ENCODE assay signal across 13 cellular contexts in the genomic region with DNA sequence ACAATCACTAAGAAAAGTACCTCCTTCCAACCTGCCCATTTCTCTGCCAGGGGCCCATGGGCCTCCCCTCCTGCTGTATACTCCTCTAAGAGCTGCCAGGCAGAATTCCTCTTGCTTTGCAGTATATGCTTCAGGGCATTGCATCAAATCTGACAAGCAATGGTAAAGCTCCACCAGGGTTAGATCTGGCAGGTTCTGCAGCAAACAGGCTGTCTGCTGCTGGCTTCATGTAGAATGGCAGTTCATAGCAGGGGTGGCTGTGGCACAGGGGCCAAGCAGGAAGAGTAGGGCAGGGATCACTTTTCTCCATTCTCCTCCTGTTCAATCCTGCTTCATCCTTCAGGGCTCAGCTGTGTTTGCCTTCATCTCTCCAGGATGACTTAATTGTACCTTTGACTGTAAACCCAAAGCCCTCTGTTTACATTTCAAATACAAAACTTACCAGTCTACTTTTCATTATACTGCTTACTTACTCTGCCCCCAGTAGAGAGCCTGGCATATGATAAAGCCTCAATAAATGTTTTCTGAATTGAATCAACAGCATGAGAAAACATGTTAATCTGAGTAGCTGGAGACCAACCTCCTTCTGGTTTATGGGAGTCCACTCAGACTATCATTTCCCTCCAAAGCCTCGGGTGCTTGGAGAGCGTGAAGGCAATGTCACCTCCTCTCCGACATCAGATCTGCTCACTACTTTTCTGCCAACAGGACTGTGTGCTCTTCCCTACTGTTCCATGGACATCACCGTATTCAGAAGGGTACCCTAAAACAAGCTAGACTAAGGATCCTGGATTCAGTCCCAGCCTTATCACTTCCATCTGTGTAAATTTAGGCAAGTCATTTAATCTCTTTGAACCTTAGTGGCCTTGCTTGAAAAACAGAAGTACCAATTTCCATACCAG.
DNase-seq lines count a peak whose midpoint lies in the region; ATAC-seq and TF ChIP-seq lines count a peak whose summit lies in the region.
"Had no signal": no experiment of that assay in that cellular context is flagged by ENCODE, and none has a peak within 500 bp of the region (broad histone marks: within the 10 kb centered on the region; RNA-seq: fewer than 3 reads in every experiment).

No MANE protein-coding gene starts in this region.

- H3K4me1 ChIP-seq in gastrocnemius medialis, result peaks cover 39 to 46% of the 10 kb centered on the region in 2 donors

- H3K27me3 ChIP-seq in MG63 (no peaks in the 10 kb centered on the region), gastrocnemius medialis (no peaks in the 10 kb centered on the region)

- H3K27ac ChIP-seq in gastrocnemius medialis, result peak overlapping the region; percentile 59 to 66 (median 62)

- H3K27ac Mint-ChIP-seq in activated CD4-positive, alpha-beta T cell treated with anti-CD3 and anti-CD28 coated beads, Interleukin-2, amount 10 ng/mL, durations not matched to agents 24 days and 14 days, result no peak overlapping the region
- H3K27ac Mint-ChIP-seq: activated T-helper 1 cell treated with anti-CD3 and anti-CD28 coated beads, Interleukin-12 subunit alpha, Interleukin-12 subunit beta, Interleukin-2, Interleukin-4 antibody, amounts not matched to agents 30 ng/mL and 10 ng/mL and 1 ng/mL, durations not matched to agents 14 hours and 24 hours and 36 hours; natural killer cell treated with Interleukin-12 subunit alpha and Interleukin-12 subunit beta and Interleukin-15 and Interleukin-18, amount 100 ng/mL, for 72 hours; T-helper 17 cell had no signal

- H3K4me3 Mint-ChIP-seq in activated CD4-positive, alpha-beta T cell treated with anti-CD3 and anti-CD28 coated beads, Interleukin-2, amount 10 ng/mL, durations not matched to agents 24 days and 14 days, result no peak overlapping the region
- H3K4me3 Mint-ChIP-seq: activated T-helper 1 cell treated with anti-CD3 and anti-CD28 coated beads, Interleukin-12 subunit alpha, Interleukin-12 subunit beta, Interleukin-2, Interleukin-4 antibody, amounts not matched to agents 30 ng/mL and 10 ng/mL and 1 ng/mL, durations not matched to agents 14 hours and 24 hours and 36 hours; CD4-positive, CD25-positive, alpha-beta regulatory T cell; natural killer cell treated with Interleukin-12 subunit alpha and Interleukin-12 subunit beta and Interleukin-15 and Interleukin-18, amount 100 ng/mL, for 72 hours; T-helper 17 cell had no signal

- no peaks in the 10 kb centered on the region for H3K36me3 Mint-ChIP-seq in activated CD4-positive, alpha-beta T cell treated with anti-CD3 and anti-CD28 coated beads, Interleukin-2, amount 10 ng/mL, durations not matched to agents 24 days and 14 days (ENCODE audit: low read depth)
- H3K36me3 Mint-ChIP-seq: natural killer cell treated with Interleukin-12 subunit alpha and Interleukin-12 subunit beta and Interleukin-15 and Interleukin-18, amount 100 ng/mL, for 72 hours had no signal

- intact Hi-C loops in gastrocnemius medialis (cut with DNase I; ENCODE audit: low total_unique reads) (no loop called here), lower leg skin (cut with DNase I; ENCODE audit: low total_unique reads) (no loop called here)
- intact Hi-C loops in activated CD4-positive, alpha-beta T cell treated with anti-CD3 and anti-CD28 coated beads, Interleukin-2, amount 10 ng/mL, durations not matched to agents 24 days and 14 days (cut with micrococcal nuclease), result no loop called here

- H3K36me3 ChIP-seq in MG63 (no peaks in the 10 kb centered on the region), gastrocnemius medialis (no peaks in the 10 kb centered on the region)

- peak; percentile 54 to 55 for ATAC-seq in gastrocnemius medialis
- ATAC-seq: natural killer cell treated with Interleukin-12 subunit alpha and Interleukin-12 subunit beta and Interleukin-15 and Interleukin-18, amount 100 ng/mL, for 72 hours; T-helper 17 cell had no signal

- no peak for TF ChIP-seq POLR2A in gastrocnemius medialis (IDR thresholded peaks at IDR 0.05)
- TF ChIP-seq POLR2A in lower leg skin (IDR thresholded peaks at IDR 0.05), result no peak

- WGBS in lower leg skin, 2 donors, result 38 to 52% methylated on average over 4 of the region's 4 CpGs

- H3K27me3 Mint-ChIP-seq in activated CD4-positive, alpha-beta T cell treated with anti-CD3 and anti-CD28 coated beads, Interleukin-2, amount 10 ng/mL, durations not matched to agents 24 days and 14 days, result no peaks in the 10 kb centered on the region
- H3K27me3 Mint-ChIP-seq: CD4-positive, CD25-positive, alpha-beta regulatory T cell; natural killer cell treated with Interleukin-12 subunit alpha and Interleukin-12 subunit beta and Interleukin-15 and Interleukin-18, amount 100 ng/mL, for 72 hours; T-helper 17 cell had no signal

- in situ Hi-C loops in gastrocnemius medialis (cut with MboI; ENCODE audit: low sequenced_read_pairs in 4 of 4), result no loop called here

- H3K9me3 ChIP-seq in MG63 (no peaks in the 10 kb centered on the region), gastrocnemius medialis (no peaks in the 10 kb centered on the region)

- H3K4me3 ChIP-seq in MG63, result no peak overlapping the region
- H3K4me3 ChIP-seq in gastrocnemius medialis, result no peak overlapping the region
- no peak overlapping the region for H3K4me3 ChIP-seq in lower leg skin (ENCODE audit: low read depth, poor library complexity, severe bottlenecking)

- H3K4me1 Mint-ChIP-seq in activated CD4-positive, alpha-beta T cell treated with anti-CD3 and anti-CD28 coated beads, Interleukin-2, amount 10 ng/mL, durations not matched to agents 24 days and 14 days, result no peaks in the 10 kb centered on the region

- TF ChIP-seq CTCF in gastrocnemius medialis (IDR thresholded peaks at IDR 0.05 in 4 of 5, conservative IDR thresholded peaks at IDR 0.05 in 1 of 5) (no peak), lower leg skin (IDR thresholded peaks at IDR 0.05) (no peak)

- H3K9me3 Mint-ChIP-seq in activated CD4-positive, alpha-beta T cell treated with anti-CD3 and anti-CD28 coated beads, Interleukin-2, amount 10 ng/mL, durations not matched to agents 24 days and 14 days, result no peaks in the 10 kb centered on the region
- H3K9me3 Mint-ChIP-seq: activated T-helper 1 cell treated with anti-CD3 and anti-CD28 coated beads, Interleukin-12 subunit alpha, Interleukin-12 subunit beta, Interleukin-2, Interleukin-4 antibody, amounts not matched to agents 30 ng/mL and 10 ng/mL and 1 ng/mL, durations not matched to agents 14 hours and 24 hours and 36 hours; CD4-positive, CD25-positive, alpha-beta regulatory T cell; natural killer cell treated with Interleukin-12 subunit alpha and Interleukin-12 subunit beta and Interleukin-15 and Interleukin-18, amount 100 ng/mL, for 72 hours had no signal

- DNase-seq in MG63, result peak; percentile 32
- peak; percentile 28 for DNase-seq in NCI-H2227 treated with DMSO at 0.1 percent for 48 hours (lab: John Stamatoyannopoulos, UW)
- peak; percentile 59 for DNase-seq in cerebellum (ENCODE audit: low spot score)
- no peak for DNase-seq in gastrocnemius medialis
- DNase-seq in GM03348 (ENCODE audit: low spot score), result no peak
- DNase-seq in activated CD4-positive, alpha-beta T cell treated with anti-CD3 and anti-CD28 coated beads, Interleukin-2, amount 10 ng/mL, durations not matched to agents 24 days and 14 days, result no peak
- no peak for DNase-seq in lower leg skin (ENCODE audit: low spot score in 2 of 2)
- DNase-seq: activated CD4-positive, alpha-beta T cell treated with anti-CD3 and anti-CD28 coated beads, Interleukin-2, amount 50 U/mL, for 1 hour; CD4-positive, CD25-positive, alpha-beta regulatory T cell; NCI-H1048; T-helper 17 cell had no signal

Comparison
In these comparisons a context has a peak if more than half of its experiments do, and no peak if none do; other contexts are left out.
1. DNase-seq: peak in MG63 (single experiment), NCI-H2227 treated with DMSO at 0.1 percent for 48 hours (single experiment) and cerebellum (single experiment); none in gastrocnemius medialis (0 of 2), GM03348 (single experiment), activated CD4-positive, alpha-beta T cell treated with anti-CD3 and anti-CD28 coated beads, Interleukin-2, amount 10 ng/mL, durations not matched to agents 24 days and 14 days (single experiment) and lower leg skin (0 of 2).